ENCODE assay signal across 21 cellular contexts in the genomic region with DNA sequence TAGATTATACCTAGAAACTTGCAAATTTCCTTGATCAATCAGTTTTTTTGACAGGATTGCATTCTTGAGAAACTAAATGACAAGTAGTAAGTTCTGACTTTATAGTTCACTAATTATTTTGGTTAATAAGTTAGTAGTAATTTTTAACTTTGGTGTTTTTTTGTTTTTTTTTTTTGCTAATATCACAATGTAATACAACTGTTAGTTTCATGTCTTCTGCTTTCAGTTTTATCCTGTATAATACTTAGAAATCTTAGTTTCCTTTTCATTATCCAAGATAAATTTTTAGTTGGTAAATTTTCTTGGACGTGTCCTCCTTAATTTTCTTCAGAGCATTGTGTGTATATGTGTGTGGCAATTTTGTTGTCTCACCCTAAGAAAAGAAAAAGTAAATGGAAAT.
"Had no signal": no experiment of that assay in that cellular context is flagged by ENCODE, and none has a peak within 500 bp of the region (broad histone marks: within the 10 kb centered on the region; RNA-seq: fewer than 3 reads in every experiment).

No MANE protein-coding gene starts in this region.

- H3K4me3 ChIP-seq: coronary artery, lung, prostate gland, right atrium auricular region, smooth muscle cell, stomach, thyroid gland, vagina had no signal

- H3K27ac ChIP-seq: coronary artery, prostate gland, right atrium auricular region, stomach, thyroid gland, vagina had no signal

- H3K9me3 ChIP-seq: prostate gland, right atrium auricular region, stomach, vagina had no signal

- H3K4me2 ChIP-seq: smooth muscle cell had no signal

- H3K4me1 ChIP-seq: prostate gland, thyroid gland, vagina had no signal

- H3K36me3 ChIP-seq: prostate gland, right atrium auricular region, thyroid gland, vagina had no signal

- ATAC-seq: left ventricle myocardium superior; natural killer cell treated with Interleukin-12 subunit alpha and Interleukin-12 subunit beta and Interleukin-15 and Interleukin-18, amount 100 ng/mL, for 72 hours; sciatic nerve had no signal

- DNase-seq: dermis blood vessel endothelial cell; hippocampal formation; islet precursor cell; left ventricle myocardium superior; stimulated activated CD4-positive, alpha-beta T cell treated with anti-CD3 and anti-CD28 coated beads, Interleukin-12 subunit alpha, Interleukin-12 subunit beta, amount 100 ng/mL, for 4 hours; stimulated activated CD4-positive, alpha-beta T cell treated with anti-CD3 and anti-CD28 coated beads, Interleukin-1b, Interleukin-23, amount 100 ng/mL, for 48 hours; stimulated activated CD4-positive, alpha-beta T cell treated with anti-CD3 and anti-CD28 coated beads, Interleukin-4, amount 100 ng/mL, for 1 hour; stimulated activated CD8-positive, alpha-beta memory T cell treated with anti-CD3 and anti-CD28 coated beads, Interleukin-4, amount 100 ng/mL, for 48 hours; stimulated activated naive CD4-positive, alpha-beta T cell treated with Interleukin-2 at 50 U/mL for 16 hours; stomach; thyroid gland; trophoblast cell had no signal

- H3K27me3 ChIP-seq: right atrium auricular region, stomach, thyroid gland, vagina had no signal

- FAIRE-seq: frontal cortex had no signal
